Comparison of ENCODE assay signal across 8 cellular contexts in the genomic region with DNA sequence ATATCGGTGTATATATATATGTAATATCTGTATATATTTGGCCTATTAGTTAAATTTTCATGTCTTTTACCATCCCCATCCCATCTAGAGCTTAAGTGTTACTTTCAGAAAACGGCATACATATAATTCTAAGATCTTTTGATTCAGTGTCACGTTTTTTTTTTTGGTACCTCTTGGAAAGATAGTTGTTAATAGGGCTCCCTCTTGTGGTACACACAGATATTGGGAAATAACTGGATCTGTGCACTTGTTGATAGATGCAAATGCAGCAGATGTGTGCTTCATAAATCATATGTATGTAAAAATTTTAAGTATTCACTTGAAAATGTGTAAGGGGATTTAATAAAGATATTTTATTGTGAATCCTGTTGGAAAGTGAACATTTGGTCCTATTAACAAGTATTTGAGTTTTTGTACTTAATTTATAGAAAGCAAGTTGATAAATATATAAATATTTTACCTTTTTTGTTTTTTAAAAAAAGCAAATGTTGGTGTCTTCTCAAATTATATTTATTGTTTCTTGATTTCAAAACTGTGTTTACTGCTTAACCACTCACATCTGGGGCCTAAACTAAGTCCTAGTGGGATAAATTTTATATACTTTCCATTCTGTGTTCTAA.
DNase-seq lines count a peak whose midpoint lies in the region; ATAC-seq and TF ChIP-seq lines count a peak whose summit lies in the region.

No MANE protein-coding gene starts in this region.

- DNase-seq in Daoy (ENCODE audit: low read depth) (peak; percentile 14), HAP-1 (ENCODE audit: low spot score in 2 of 2) (peak; percentile 40 to 66), NCI-H1436 (lab: John Stamatoyannopoulos, UW) (peak; percentile 68)
- DNase-seq in naive thymus-derived CD8-positive, alpha-beta T cell, result peak in 6 of 10 donors; percentile 24 to 77 (median 64)
- no peak for DNase-seq in activated effector memory CD4-positive, alpha-beta T cell treated with Interleukin-2 at 50 U/mL for 16 hours

- no peaks in the 10 kb centered on the region for H3K9me3 ChIP-seq in HAP-1

- no peaks in the 10 kb centered on the region; the same call in 1 of the 2 replicates for H3K36me3 ChIP-seq in HAP-1 (replicated peaks)

- H3K4me3 ChIP-seq in HAP-1, result no peak overlapping the region

- no peaks in the 10 kb centered on the region for H3K4me1 ChIP-seq in HAP-1

- H3K27me3 Mint-ChIP-seq in naive thymus-derived CD8-positive, alpha-beta T cell, result no peaks in the 10 kb centered on the region

- peaks cover 0 to 40% (median 5%) of the 10 kb centered on the region in 3 donors for H3K36me3 Mint-ChIP-seq in naive thymus-derived CD8-positive, alpha-beta T cell

- no peaks in the 10 kb centered on the region; the same call in 1 of the 2 replicates for H3K27me3 ChIP-seq in HAP-1 (ENCODE audit: low read depth)

- H3K27ac Mint-ChIP-seq in naive thymus-derived CD8-positive, alpha-beta T cell, result no peak overlapping the region

- no peaks in the 10 kb centered on the region for H3K9me3 Mint-ChIP-seq in naive thymus-derived CD8-positive, alpha-beta T cell

- no peak overlapping the region for H3K4me3 Mint-ChIP-seq in naive thymus-derived CD8-positive, alpha-beta T cell

- H3K4me1 Mint-ChIP-seq in naive thymus-derived CD8-positive, alpha-beta T cell, result peaks cover 0 to 6% (median 2%) of the 10 kb centered on the region in 4 donors

- POLR2A ChIA-PET in naive thymus-derived CD8-positive, alpha-beta T cell (lab: Charles Lee), result no interaction called here

- peak; percentile 80 for ATAC-seq in SK-N-SH treated with all-trans-retinoic acid at 6 μM for 48 hours
- ATAC-seq in esophagus mucosa, result peak; percentile 74
- peak; percentile 52 to 60 for ATAC-seq in naive thymus-derived CD8-positive, alpha-beta T cell
- ATAC-seq in GM21381 (IDR thresholded peaks at IDR 0.05; ENCODE audit: unreplicated experiment), result no peak

- in situ Hi-C loops in HAP-1 (cut with MboI; ENCODE audit: low sequenced_read_pairs), result loop anchor here (5.0 to 25.0 kb wide), 2 partner anchors 247 to 902 kb away; no protein-coding TSS in a partner anchor

TF ChIP-seq in SK-N-SH treated with all-trans-retinoic acid at 6 μM for 48 hours, 23 proteins besides CTCF, POLR2A, EP300 and RAD21:
- TF ChIP-seq CSDC2 (CRISPR knock-in tag; IDR thresholded peaks at IDR 0.05) (no peak), RARB (CRISPR knock-in tag; IDR thresholded peaks at IDR 0.05) (no peak), ISL1 (CRISPR knock-in tag; IDR thresholded peaks at IDR 0.05) (no peak), ZFP3 (CRISPR knock-in tag; IDR thresholded peaks at IDR 0.05) (no peak), SNAI2 (CRISPR knock-in tag; IDR thresholded peaks at IDR 0.05) (no peak), ARNTL (CRISPR knock-in tag; IDR thresholded peaks at IDR 0.05; ENCODE audit: borderline replicate concordance, low read depth) (no peak), ESRRG (CRISPR knock-in tag; IDR thresholded peaks at IDR 0.05) (no peak), ZFP30 (CRISPR knock-in tag; IDR thresholded peaks at IDR 0.05) (no peak), OSR1 (CRISPR knock-in tag; IDR thresholded peaks at IDR 0.05) (no peak), BACH2 (CRISPR knock-in tag; IDR thresholded peaks at IDR 0.05; ENCODE audit: borderline replicate concordance) (no peak), TOX (CRISPR knock-in tag; IDR thresholded peaks at IDR 0.05; ENCODE audit: borderline replicate concordance) (no peak), ZC3H10 (CRISPR knock-in tag; IDR thresholded peaks at IDR 0.05) (no peak), TCF4 (CRISPR knock-in tag; IDR thresholded peaks at IDR 0.05; ENCODE audit: borderline replicate concordance) (no peak), GLIS3 (CRISPR knock-in tag; IDR thresholded peaks at IDR 0.05) (no peak), ZNF565 (CRISPR knock-in tag; conservative IDR thresholded peaks at IDR 0.05; ENCODE audit: low read depth) (no peak)
- TF ChIP-seq, protein P1, sequence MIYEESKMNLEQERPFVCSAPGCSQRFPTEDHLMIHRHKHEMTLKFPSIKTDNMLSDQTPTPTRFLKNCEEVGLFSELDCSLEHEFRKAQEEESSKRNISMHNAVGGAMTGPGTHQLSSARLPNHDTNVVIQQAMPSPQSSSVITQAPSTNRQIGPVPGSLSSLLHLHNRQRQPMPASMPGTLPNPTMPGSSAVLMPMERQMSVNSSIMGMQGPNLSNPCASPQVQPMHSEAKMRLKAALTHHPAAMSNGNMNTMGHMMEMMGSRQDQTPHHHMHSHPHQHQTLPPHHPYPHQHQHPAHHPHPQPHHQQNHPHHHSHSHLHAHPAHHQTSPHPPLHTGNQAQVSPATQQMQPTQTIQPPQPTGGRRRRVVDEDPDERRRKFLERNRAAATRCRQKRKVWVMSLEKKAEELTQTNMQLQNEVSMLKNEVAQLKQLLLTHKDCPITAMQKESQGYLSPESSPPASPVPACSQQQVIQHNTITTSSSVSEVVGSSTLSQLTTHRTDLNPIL (CRISPR knock-in tag; IDR thresholded peaks at IDR 0.05; ENCODE audit: low read depth), result no peak
TF ChIP-seq in SK-N-SH treated with all-trans-retinoic acid at 6 μM for 48 hours: peak in this region for 0.
